17 cellular contexts compared by ENCODE assay signal in genomic region chr9:2872941-2873323, GRCh38. TPM values are rescaled to one million over a fixed set of nuclear protein-coding genes. Genes with fewer than 3 reads are reported as not detected.
DNase-seq lines count a peak whose midpoint lies in the region; ATAC-seq and TF ChIP-seq lines count a peak whose summit lies in the region.
"Had no signal": no experiment of that assay in that cellular context is flagged by ENCODE, and none has a peak within 500 bp of the region (broad histone marks: within the 10 kb centered on the region; RNA-seq: fewer than 3 reads in every experiment).

No MANE protein-coding gene starts in this region.

- peak; percentile 27 for DNase-seq in activated CD4-positive, alpha-beta T cell treated with anti-CD3 and anti-CD28 coated beads, Interleukin-2, amount 10 ng/mL, durations not matched to agents 7 days and 5 days
- DNase-seq in activated CD4-positive, alpha-beta T cell treated with anti-CD3 and anti-CD28 coated beads for 1 hour, result no peak
- DNase-seq in NCI-H2227 treated with DMSO at 0.1 percent for 48 hours (lab: John Stamatoyannopoulos, UW) (peak; percentile 32), immature natural killer cell (peak in 2 of 3 donors; percentile 12 to 34), GM19240 (ENCODE audit: insufficient read length, low spot score) (no peak), left cardiac atrium (no peak), MM.1S (no peak)
- peak; percentile 61 for DNase-seq in activated CD4-positive, alpha-beta memory T cell treated with anti-CD3 and anti-CD28 coated beads, Interleukin-2, amount 10 ng/mL, durations not matched to agents 7 days and 5 days
- DNase-seq: activated T-cell treated with anti-CD3 and anti-CD28 coated beads, Interleukin-2, amount 50 U/mL, for 48 hours; effector CD8-positive, alpha-beta T cell; left ventricle myocardium superior; NCI-H187 treated with DMSO at 0.1 percent for 48 hours; NCI-H510A; occipital lobe had no signal

- no peaks in the 10 kb centered on the region for H3K27me3 ChIP-seq in MM.1S (replicated peaks; ENCODE audit: insufficient read depth, low read length)

- H3K36me3 ChIP-seq in MM.1S (replicated peaks; ENCODE audit: insufficient read depth, low read length), result no peaks in the 10 kb centered on the region

- no peak for TF ChIP-seq CTCF in MM.1S (IDR thresholded peaks at IDR 0.05; ENCODE audit: low read length)

- H4K20me1 ChIP-seq in MM.1S (ENCODE audit: insufficient read depth, low read length), result no peaks in the 10 kb centered on the region

- no peaks in the 10 kb centered on the region for H3K9me2 ChIP-seq in MM.1S (replicated peaks; ENCODE audit: insufficient read depth, low read length)

- no peak overlapping the region for H3K4me3 ChIP-seq in MM.1S (ENCODE audit: low read length)

- no peak overlapping the region for H2AFZ ChIP-seq in MM.1S (ENCODE audit: low read length)

- H3K36me3 Mint-ChIP-seq in activated CD4-positive, alpha-beta T cell treated with anti-CD3 and anti-CD28 coated beads, Interleukin-2, amount 10 ng/mL, durations not matched to agents 7 days and 5 days (ENCODE audit: low read depth), result no peaks in the 10 kb centered on the region
- H3K36me3 Mint-ChIP-seq in activated CD4-positive, alpha-beta memory T cell treated with anti-CD3 and anti-CD28 coated beads, Interleukin-2, amount 10 ng/mL, durations not matched to agents 7 days and 5 days (ENCODE audit: low read depth), result no peaks in the 10 kb centered on the region
- no peaks in the 10 kb centered on the region for H3K36me3 Mint-ChIP-seq in immature natural killer cell
- H3K36me3 Mint-ChIP-seq: IgD-negative memory B cell had no signal

- no peak overlapping the region for H3K27ac ChIP-seq in MM.1S (ENCODE audit: low read length)
- H3K27ac ChIP-seq: HL-60 had no signal

- H3F3A ChIP-seq in MM.1S (ENCODE audit: insufficient read depth, low read length), result no peaks in the 10 kb centered on the region

- no peak overlapping the region for H3K27ac Mint-ChIP-seq in activated CD4-positive, alpha-beta T cell treated with anti-CD3 and anti-CD28 coated beads, Interleukin-2, amount 10 ng/mL, durations not matched to agents 7 days and 5 days
- peak overlapping the region; percentile 44 for H3K27ac Mint-ChIP-seq in activated CD4-positive, alpha-beta memory T cell treated with anti-CD3 and anti-CD28 coated beads, Interleukin-2, amount 10 ng/mL, durations not matched to agents 7 days and 5 days
- H3K27ac Mint-ChIP-seq in immature natural killer cell, result peak overlapping the region in 1 of 6 donors; percentile 16
- H3K27ac Mint-ChIP-seq: IgD-negative memory B cell had no signal

- no peak for ATAC-seq in left cardiac atrium
- ATAC-seq: left ventricle myocardium superior, sciatic nerve had no signal

- POLR2A ChIA-PET in activated CD4-positive, alpha-beta T cell treated with anti-CD3 and anti-CD28 coated beads, Interleukin-2, amount 10 ng/mL, durations not matched to agents 7 days and 5 days (lab: Charles Lee), result no interaction called here
- POLR2A ChIA-PET in activated CD4-positive, alpha-beta memory T cell treated with anti-CD3 and anti-CD28 coated beads, Interleukin-2, amount 10 ng/mL, durations not matched to agents 7 days and 5 days (lab: Charles Lee), result no interaction called here

- intact Hi-C loops in left cardiac atrium (cut with DNase I), result loop anchor here in 1 of 2 donors (5.0 kb wide), 1 partner anchor 309 kb away; no protein-coding TSS in a partner anchor

- H3K79me2 ChIP-seq in MM.1S (ENCODE audit: low read length), result no peaks in the 10 kb centered on the region

- H3K4me2 ChIP-seq in MM.1S (ENCODE audit: low read depth, low read length), result no peak overlapping the region

- H3K9ac ChIP-seq in MM.1S (ENCODE audit: low read length), result no peak overlapping the region

- no peaks in the 10 kb centered on the region for H3K4me1 ChIP-seq in MM.1S (ENCODE audit: low read length)

- H3K9me3 Mint-ChIP-seq in activated CD4-positive, alpha-beta T cell treated with anti-CD3 and anti-CD28 coated beads, Interleukin-2, amount 10 ng/mL, durations not matched to agents 7 days and 5 days, result no peaks in the 10 kb centered on the region
- H3K9me3 Mint-ChIP-seq in activated CD4-positive, alpha-beta memory T cell treated with anti-CD3 and anti-CD28 coated beads, Interleukin-2, amount 10 ng/mL, durations not matched to agents 7 days and 5 days, result no peaks in the 10 kb centered on the region
- peaks cover 0 to 4% (median 0%) of the 10 kb centered on the region in 6 donors for H3K9me3 Mint-ChIP-seq in immature natural killer cell

- H3K27me3 Mint-ChIP-seq in activated CD4-positive, alpha-beta T cell treated with anti-CD3 and anti-CD28 coated beads, Interleukin-2, amount 10 ng/mL, durations not matched to agents 7 days and 5 days, result peaks cover 18% of the 10 kb centered on the region
- H3K27me3 Mint-ChIP-seq in activated CD4-positive, alpha-beta memory T cell treated with anti-CD3 and anti-CD28 coated beads, Interleukin-2, amount 10 ng/mL, durations not matched to agents 7 days and 5 days, result peaks cover 43% of the 10 kb centered on the region
- H3K27me3 Mint-ChIP-seq in immature natural killer cell (ENCODE audit: low read depth in 3 of 3), result peaks cover 0 to 15% (median 5%) of the 10 kb centered on the region in 3 donors

- peaks cover 12% of the 10 kb centered on the region for H3K4me1 Mint-ChIP-seq in activated CD4-positive, alpha-beta T cell treated with anti-CD3 and anti-CD28 coated beads, Interleukin-2, amount 10 ng/mL, durations not matched to agents 7 days and 5 days
- peaks cover 16% of the 10 kb centered on the region for H3K4me1 Mint-ChIP-seq in activated CD4-positive, alpha-beta memory T cell treated with anti-CD3 and anti-CD28 coated beads, Interleukin-2, amount 10 ng/mL, durations not matched to agents 7 days and 5 days
- peaks cover 2 to 7% of the 10 kb centered on the region in 2 donors for H3K4me1 Mint-ChIP-seq in immature natural killer cell
- H3K4me1 Mint-ChIP-seq: IgD-negative memory B cell had no signal

- no peaks in the 10 kb centered on the region for H3K9me3 ChIP-seq in MM.1S (replicated peaks; ENCODE audit: insufficient read depth, low read length)

- H3K4me3 Mint-ChIP-seq in activated CD4-positive, alpha-beta T cell treated with anti-CD3 and anti-CD28 coated beads, Interleukin-2, amount 10 ng/mL, durations not matched to agents 7 days and 5 days, result peak overlapping the region; percentile 11
- H3K4me3 Mint-ChIP-seq in activated CD4-positive, alpha-beta memory T cell treated with anti-CD3 and anti-CD28 coated beads, Interleukin-2, amount 10 ng/mL, durations not matched to agents 7 days and 5 days, result no peak overlapping the region
- peak overlapping the region in 2 of 5 donors; percentile 21 to 44 for H3K4me3 Mint-ChIP-seq in immature natural killer cell

- CTCF ChIA-PET in activated CD4-positive, alpha-beta T cell treated with anti-CD3 and anti-CD28 coated beads, Interleukin-2, amount 10 ng/mL, durations not matched to agents 7 days and 5 days (lab: Charles Lee), result no interaction called here
- CTCF ChIA-PET in activated CD4-positive, alpha-beta memory T cell treated with anti-CD3 and anti-CD28 coated beads, Interleukin-2, amount 10 ng/mL, durations not matched to agents 7 days and 5 days (lab: Charles Lee), result interaction anchor here (0.7 to 2.2 kb wide), 3 partner anchors 16 to 568 kb away, joined by 3 to 15 read pairs (median 6); no protein-coding TSS in a partner anchor

RNA-seq across cellular contexts. Expression of gene PUM3, which starts 29.0 kb away (rescaled TPM):
- total RNA-seq in activated CD4-positive, alpha-beta T cell treated with anti-CD3 and anti-CD28 coated beads, Interleukin-2, amount 10 ng/mL, durations not matched to agents 7 days and 5 days, result 10 to 100 TPM; 49.8 to 57.2 TPM
- 10 to 100 TPM; 39.1 to 41.2 TPM for total RNA-seq in activated CD4-positive, alpha-beta memory T cell treated with anti-CD3 and anti-CD28 coated beads, Interleukin-2, amount 10 ng/mL, durations not matched to agents 7 days and 5 days
- 10 to 100 TPM; 10.8 to 18.0 (median 16.1) TPM for polyA plus RNA-seq in immature natural killer cell
- 10 to 100 TPM; 17.8 to 29.8 TPM for total RNA-seq in left cardiac atrium

Comparison
In these comparisons a context has a peak if more than half of its experiments do, and no peak if none do; other contexts are left out.
1. DNase-seq: peak in activated CD4-positive, alpha-beta T cell treated with anti-CD3 and anti-CD28 coated beads, Interleukin-2, amount 10 ng/mL, durations not matched to agents 7 days and 5 days (single experiment), NCI-H2227 treated with DMSO at 0.1 percent for 48 hours (single experiment), activated CD4-positive, alpha-beta memory T cell treated with anti-CD3 and anti-CD28 coated beads, Interleukin-2, amount 10 ng/mL, durations not matched to agents 7 days and 5 days (single experiment) and immature natural killer cell (2 of 3); none in activated CD4-positive, alpha-beta T cell treated with anti-CD3 and anti-CD28 coated beads for 1 hour (single experiment), GM19240 (single experiment), left cardiac atrium (single experiment) and MM.1S (single experiment).